21 cellular contexts compared by ENCODE assay signal in genomic region chr7:22945584-22945983, GRCh38.
"Had no signal": no experiment of that assay in that cellular context is flagged by ENCODE, and none has a peak within 500 bp of the region (broad histone marks: within the 10 kb centered on the region; RNA-seq: fewer than 3 reads in every experiment).

No MANE protein-coding gene starts in this region.

- H3K4me3 Mint-ChIP-seq: activated CD8-positive, alpha-beta T cell treated with anti-CD3 and anti-CD28 coated beads, Interleukin-2, amount 10 ng/mL, durations not matched to agents 7 days and 5 days; activated T-helper 1 cell treated with anti-CD3 and anti-CD28 coated beads, Interleukin-12 subunit alpha, Interleukin-12 subunit beta, Interleukin-2, Interleukin-4 antibody, amounts not matched to agents 30 ng/mL and 10 ng/mL and 1 ng/mL, durations not matched to agents 14 hours and 24 hours and 36 hours; immature natural killer cell; nephron; stimulated activated naive CD8-positive, alpha-beta T cell treated with anti-CD3 and anti-CD28 coated beads, Interleukin-15, Interleukin-2, amounts not matched to agents 100 ng/mL and 50 ng/mL, for 24 hours had no signal

- H3K4me3 ChIP-seq: ascending aorta, coronary artery, lung, psoas muscle, sigmoid colon, thoracic aorta had no signal

- H3K27ac ChIP-seq: ascending aorta, coronary artery, psoas muscle, sigmoid colon, thoracic aorta, VCaP had no signal

- DNase-seq: activated CD4-positive, alpha-beta T cell treated with anti-CD3 and anti-CD28 coated beads for 48 hours; activated CD8-positive, alpha-beta memory T cell treated with anti-CD3 and anti-CD28 coated beads, Interleukin-2, amount 50 U/mL, for 48 hours; activated CD8-positive, alpha-beta T cell treated with anti-CD3 and anti-CD28 coated beads, Interleukin-2, amount 10 ng/mL, durations not matched to agents 7 days and 5 days; activated naive CD4-positive, alpha-beta T cell; caudate nucleus; effector CD8-positive, alpha-beta T cell; glutamatergic neuron; immature natural killer cell; left cardiac atrium; psoas muscle; sigmoid colon; stimulated activated CD4-positive, alpha-beta T cell treated with anti-CD3 and anti-CD28 coated beads, Interleukin-4, amount 100 ng/mL, for 24 hours; SW 1271 had no signal

- H3K9me3 Mint-ChIP-seq: activated T-helper 1 cell treated with anti-CD3 and anti-CD28 coated beads, Interleukin-12 subunit alpha, Interleukin-12 subunit beta, Interleukin-2, Interleukin-4 antibody, amounts not matched to agents 30 ng/mL and 10 ng/mL and 1 ng/mL, durations not matched to agents 14 hours and 24 hours and 36 hours; immature natural killer cell; nephron; stimulated activated naive CD8-positive, alpha-beta T cell treated with anti-CD3 and anti-CD28 coated beads, Interleukin-15, Interleukin-2, amounts not matched to agents 100 ng/mL and 50 ng/mL, for 24 hours had no signal

- H3K9me3 ChIP-seq: ascending aorta, psoas muscle, sigmoid colon, thoracic aorta had no signal

- H3K27me3 Mint-ChIP-seq: stimulated activated naive CD8-positive, alpha-beta T cell treated with anti-CD3 and anti-CD28 coated beads, Interleukin-15, Interleukin-2, amounts not matched to agents 100 ng/mL and 50 ng/mL, for 24 hours had no signal

- H3K4me1 ChIP-seq: sigmoid colon had no signal

- H3K27ac Mint-ChIP-seq: activated CD8-positive, alpha-beta T cell treated with anti-CD3 and anti-CD28 coated beads, Interleukin-2, amount 10 ng/mL, durations not matched to agents 7 days and 5 days; activated T-helper 1 cell treated with anti-CD3 and anti-CD28 coated beads, Interleukin-12 subunit alpha, Interleukin-12 subunit beta, Interleukin-2, Interleukin-4 antibody, amounts not matched to agents 30 ng/mL and 10 ng/mL and 1 ng/mL, durations not matched to agents 14 hours and 24 hours and 36 hours; immature natural killer cell; nephron; stimulated activated naive CD8-positive, alpha-beta T cell treated with anti-CD3 and anti-CD28 coated beads, Interleukin-15, Interleukin-2, amounts not matched to agents 100 ng/mL and 50 ng/mL, for 24 hours had no signal

- H3K4me1 Mint-ChIP-seq: immature natural killer cell had no signal

- H3K27me3 ChIP-seq: ascending aorta, sigmoid colon had no signal

- ATAC-seq: activated CD8-positive, alpha-beta T cell treated with anti-CD3 and anti-CD28 coated beads, Interleukin-2, amount 10 ng/mL, durations not matched to agents 7 days and 5 days; left cardiac atrium; psoas muscle had no signal
